Comparison of ENCODE assay signal across 8 cellular contexts in the genomic region with DNA sequence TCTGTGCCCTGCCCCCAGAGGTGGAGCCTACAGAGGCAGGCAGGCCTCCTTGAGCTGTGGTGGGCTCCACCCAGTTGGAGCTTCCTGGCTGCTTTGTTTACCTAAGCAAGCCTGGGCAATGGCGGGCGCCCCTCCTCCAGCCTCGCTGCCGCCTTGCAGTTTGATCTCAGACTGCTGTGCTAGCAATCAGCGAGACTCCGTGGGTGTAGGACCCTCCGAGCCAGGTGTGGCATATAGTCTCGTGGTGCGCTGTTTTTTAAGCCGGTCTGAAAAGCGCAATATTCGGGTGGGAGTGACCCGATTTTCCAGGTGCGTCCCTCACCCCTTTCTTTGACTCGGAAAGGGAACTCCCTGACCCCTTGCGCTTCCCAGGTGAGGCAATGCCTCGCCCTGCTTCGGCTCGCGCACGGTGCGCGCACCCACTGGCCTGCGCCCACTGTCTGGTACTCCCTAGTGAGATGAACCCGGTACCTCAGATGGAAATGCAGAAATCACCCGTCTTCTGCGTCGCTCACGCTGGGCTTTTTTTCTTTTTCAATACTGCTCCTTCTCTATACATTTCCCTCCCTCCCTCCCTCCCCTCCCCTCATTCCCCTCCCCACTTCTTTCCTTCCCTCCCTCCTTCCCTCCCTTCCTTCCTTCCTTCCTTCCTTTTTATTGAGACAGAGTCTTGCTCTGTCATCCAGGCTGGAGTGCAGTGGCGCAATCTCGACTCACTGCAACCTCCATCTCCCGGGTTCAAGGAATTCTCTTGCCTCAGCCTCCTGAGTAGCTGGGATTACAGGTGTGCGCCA.
DNase-seq lines count a peak whose midpoint lies in the region; ATAC-seq, FAIRE-seq and TF ChIP-seq lines count a peak whose summit lies in the region.
"Not testable (repeated sequence)": the region's sequence is repeated elsewhere in the genome, so short reads cannot be mapped to it uniquely, and the experiment has no call there.

No MANE protein-coding gene starts in this region.

- TF ChIP-seq POLR2A in esophagus squamous epithelium (IDR thresholded peaks at IDR 0.05); HepG2 (IDR thresholded peaks at IDR 0.05; ENCODE audit: insufficient read depth in 1 of 2, low read depth in 2 of 2, low read length in 2 of 2): not testable (repeated sequence)

- H3K4me2 ChIP-seq in HepG2 (ENCODE audit: low read depth, low read length): not testable (repeated sequence)
- H3K4me2 ChIP-seq in neural progenitor cell: peak overlapping the region; percentile 18

- H3K27ac Mint-ChIP-seq in WTC11, neural progenitor cell: not testable (repeated sequence)
- peak overlapping the region; percentile 46 for H3K27ac Mint-ChIP-seq in activated naive CD8-positive, alpha-beta T cell
- peak overlapping the region; percentile 13 for H3K27ac Mint-ChIP-seq in type B pancreatic cell

- not testable (repeated sequence) for H3K27me3 Mint-ChIP-seq in WTC11 (ENCODE audit: low read depth); activated naive CD8-positive, alpha-beta T cell; neural progenitor cell (ENCODE audit: insufficient read depth, low read depth); type B pancreatic cell

- in situ Hi-C loops in HepG2 (cut with HindIII; ENCODE audit: extremely low pct_ligation_motif_present, low pct_unique_long_range_greater_than_20kb): not testable (repeated sequence)

- not testable (repeated sequence) for H4K20me1 ChIP-seq in HepG2 (ENCODE audit: insufficient read depth, low read length); neural progenitor cell (ENCODE audit: low read depth)

- not testable (repeated sequence) for TF ChIP-seq RAD21 in HepG2 (CRISPR knock-in tag; IDR thresholded peaks at IDR 0.05)

- H3K4me3 ChIP-seq in HUES64 (ENCODE audit: low read length) (peak overlapping the region; percentile 44), esophagus squamous epithelium (peak overlapping the region; percentile 15 to 51 (median 28)), neural progenitor cell (peak overlapping the region; percentile 30)
- H3K4me3 ChIP-seq in HepG2 (replicated peaks in 1 of 3; ENCODE audit: insufficient read depth in 1 of 3, low read depth in 2 of 3, low read length in 3 of 3): not testable (repeated sequence)

- not testable (repeated sequence) for H3K79me2 ChIP-seq in HepG2 (ENCODE audit: insufficient read depth, low read length); neural progenitor cell (ENCODE audit: low read depth)

- CTCF ChIA-PET in WTC11 (lab: Charles Lee); HepG2 (lab: Yijun Ruan, JAX; ENCODE audit: low intra/inter-chr PET ratio, low total read pairs): not testable (repeated sequence)

- ATAC-seq in WTC11: peak; percentile 30; the same call in 1 of the 2 replicates
- ATAC-seq in HepG2: not testable (repeated sequence)

- H3F3A ChIP-seq in neural progenitor cell (ENCODE audit: low read depth): not testable (repeated sequence)

- intact Hi-C loops in esophagus squamous epithelium (cut with DNase I); HepG2 (cut with micrococcal nuclease; ENCODE audit: unreplicated experiment): not testable (repeated sequence)

- not testable (repeated sequence) for FAIRE-seq in HepG2 (lab: Jason Lieb, UNC)

- 0 out of 2 replicates have a peak overlapping the region, but pooled peaks have one; percentile 31 for H3K9ac ChIP-seq in HUES64 (ENCODE audit: low read depth, low read length)
- not testable (repeated sequence) for H3K9ac ChIP-seq in HepG2 (ENCODE audit: insufficient read depth, low read depth, low read length); neural progenitor cell

- not testable (repeated sequence) for H3K27me3 ChIP-seq in HUES64 (ENCODE audit: insufficient read depth, low read length); esophagus squamous epithelium; HepG2 (ENCODE audit: control insufficient read depth in 1 of 2, insufficient read depth in 2 of 2, low read length in 2 of 2); neural progenitor cell

- H3K36me3 ChIP-seq in HUES64 (ENCODE audit: insufficient read depth, low read length); esophagus squamous epithelium; HepG2 (replicated peaks in 1 of 2; ENCODE audit: control insufficient read depth in 1 of 2, insufficient read depth in 2 of 2, low read length in 2 of 2); neural progenitor cell: not testable (repeated sequence)

- H3K9me3 Mint-ChIP-seq in WTC11: peaks cover 11% of the 10 kb centered on the region
- H3K9me3 Mint-ChIP-seq in activated naive CD8-positive, alpha-beta T cell (ENCODE audit: low read depth); neural progenitor cell; type B pancreatic cell: not testable (repeated sequence)

- POLR2A ChIA-PET in WTC11 (lab: Charles Lee); HepG2 (lab: Yijun Ruan, JAX): not testable (repeated sequence)

- not testable (repeated sequence) for BruUV-seq in HepG2 (replicated peaks; lab: Mats Ljungman, UMichigan)

- not testable (repeated sequence) for TF ChIP-seq CTCF in WTC11 (IDR thresholded peaks at IDR 0.05); esophagus squamous epithelium (IDR thresholded peaks at IDR 0.05); HepG2 (CRISPR knock-in tag; IDR thresholded peaks at IDR 0.05); neural progenitor cell (IDR thresholded peaks at IDR 0.05); type B pancreatic cell (conservative IDR thresholded peaks at IDR 0.05)

- H3K4me3 Mint-ChIP-seq in WTC11 (peak overlapping the region; percentile 71), neural progenitor cell (peak overlapping the region; percentile 46), type B pancreatic cell (peak overlapping the region; percentile 79)
- peak overlapping the region; percentile 60 for H3K4me3 Mint-ChIP-seq in activated naive CD8-positive, alpha-beta T cell

- H2AFZ ChIP-seq in HepG2 (ENCODE audit: low read length); neural progenitor cell (replicated peaks): not testable (repeated sequence)

- H3K4me1 ChIP-seq in HUES64 (ENCODE audit: insufficient read depth, low read length); esophagus squamous epithelium; HepG2 (ENCODE audit: insufficient read depth, low read length); neural progenitor cell: not testable (repeated sequence)

- DNase-seq in DMS53 (lab: John Stamatoyannopoulos, UW): peak; percentile 8
- DNase-seq in WTC11 (ENCODE audit: low spot score); esophagus squamous epithelium (lab: John Stamatoyannopoulos, UW); HepG2 (ENCODE audit: low spot score); neural progenitor cell (ENCODE audit: low spot score); type B pancreatic cell (ENCODE audit: extremely low spot score, unreplicated experiment): not testable (repeated sequence)

- not testable (repeated sequence) for H3K36me3 Mint-ChIP-seq in WTC11; activated naive CD8-positive, alpha-beta T cell; neural progenitor cell; type B pancreatic cell

- H3K9me3 ChIP-seq in HUES64 (ENCODE audit: insufficient read depth, low read depth, low read length); esophagus squamous epithelium; HepG2 (ENCODE audit: low read length); neural progenitor cell (ENCODE audit: low read depth): not testable (repeated sequence)

- not testable (repeated sequence) for TF ChIP-seq EP300 in HepG2 (IDR thresholded peaks at IDR 0.05; ENCODE audit: low read depth in 2 of 2, low read length in 2 of 2); HepG2 (CRISPR knock-in tag; IDR thresholded peaks at IDR 0.05; ENCODE audit: borderline replicate concordance)

- not testable (repeated sequence) for H3K27ac ChIP-seq in HUES64 (ENCODE audit: low read depth, low read length); HepG2 (ENCODE audit: extremely low read length, insufficient read depth, low read length); neural progenitor cell
- H3K27ac ChIP-seq in esophagus squamous epithelium: peak overlapping the region in 3 of 4 donors; percentile 42 to 51 (median 42)

- 24% methylated on average over 28 of the region's 33 CpGs for WGBS in HUES64
- 40 to 72% methylated on average over 18 to 25 of the region's 33 CpGs for whole genome bisulfite sequencing in esophagus squamous epithelium, 2 donors
- WGBS in HepG2 (ENCODE audit: low lambda C conversion rate): 79% methylated on average over 14 of the region's 33 CpGs

- H3K4me1 Mint-ChIP-seq in WTC11; activated naive CD8-positive, alpha-beta T cell (ENCODE audit: low read depth); neural progenitor cell; type B pancreatic cell (ENCODE audit: unreplicated experiment): not testable (repeated sequence)

TF ChIP-seq in HepG2, 621 proteins besides CTCF, POLR2A, EP300 and RAD21:
- not testable (repeated sequence) for TF ChIP-seq FOXA1 (IDR thresholded peaks at IDR 0.05)
- TF ChIP-seq FOXA1 (CRISPR knock-in tag; IDR thresholded peaks at IDR 0.05) (peak; percentile 18; the same call in 1 of the 2 replicates), FOXA3 (CRISPR knock-in tag; IDR thresholded peaks at IDR 0.05) (0 out of 2 replicates have a peak, but pooled peaks have one; percentile 19)
